ENCODE assay signal across 20 cellular contexts in genomic region chr1:197965132-197965707, GRCh38. TPM values are rescaled to one million over a fixed set of nuclear protein-coding genes. Genes with fewer than 3 reads are reported as not detected.
DNase-seq lines count a peak whose midpoint lies in the region; ATAC-seq, FAIRE-seq and TF ChIP-seq lines count a peak whose summit lies in the region.
"Had no signal": no experiment of that assay in that cellular context is flagged by ENCODE, and none has a peak within 500 bp of the region (broad histone marks: within the 10 kb centered on the region; RNA-seq: fewer than 3 reads in every experiment).

No MANE protein-coding gene starts in this region.

- 68 to 72% methylated on average over 3 of the region's 3 CpGs for WGBS in GM23248 (ENCODE audit: low coverage in 1 of 2, low lambda C conversion rate in 2 of 2, missing lambda C conversion rate in 2 of 2), 2 experiments

- DNase-seq in D721Med (ENCODE audit: insufficient read length, low spot score) (no peak), GM23248 (peak; percentile 59), PC-3 (peak; percentile 18), epithelial cell of prostate (ENCODE audit: low read depth, low spot score) (no peak), tibial artery (no peak), NCI-H1694 (lab: John Stamatoyannopoulos, UW) (no peak), HAP-1 (ENCODE audit: low spot score in 2 of 2) (no peak)
- DNase-seq: BE2C; CD4-positive, alpha-beta memory T cell; DND-41; GF-D8; H9; KBM-7 had no signal

- intact Hi-C loops in PC-3 (cut with micrococcal nuclease) (no loop called here), tibial artery (cut with DNase I; ENCODE audit: low total_unique reads) (no loop called here)

- H3K36me3 ChIP-seq in GM23248 (ENCODE audit: low read depth), result no peaks in the 10 kb centered on the region
- H3K36me3 ChIP-seq in PC-3 (ENCODE audit: low read depth, low read length), result no peaks in the 10 kb centered on the region
- H3K36me3 ChIP-seq in tibial artery, result no peaks in the 10 kb centered on the region
- H3K36me3 ChIP-seq in HAP-1 (replicated peaks), result no peaks in the 10 kb centered on the region
- H3K36me3 ChIP-seq: BE2C had no signal

- H3K9me3 ChIP-seq in GM23248 (ENCODE audit: low read depth), result no peaks in the 10 kb centered on the region
- no peaks in the 10 kb centered on the region for H3K9me3 ChIP-seq in PC-3 (ENCODE audit: low read length)
- no peaks in the 10 kb centered on the region for H3K9me3 ChIP-seq in tibial artery
- no peaks in the 10 kb centered on the region for H3K9me3 ChIP-seq in HAP-1
- H3K9me3 ChIP-seq: A549, BE2C had no signal

- H4K20me1 ChIP-seq in GM23248 (ENCODE audit: insufficient read depth) (no peaks in the 10 kb centered on the region), PC-3 (ENCODE audit: low read length) (no peaks in the 10 kb centered on the region)

- no peaks in the 10 kb centered on the region for H3K27me3 ChIP-seq in GM23248 (replicated peaks; ENCODE audit: insufficient read depth)
- H3K27me3 ChIP-seq in PC-3 (ENCODE audit: low read length), result no peaks in the 10 kb centered on the region
- H3K27me3 ChIP-seq in tibial artery, result no peaks in the 10 kb centered on the region
- H3K27me3 ChIP-seq in HAP-1 (ENCODE audit: low read depth), result no peaks in the 10 kb centered on the region
- H3K27me3 ChIP-seq: BE2C had no signal

- FAIRE-seq in D721Med (lab: Jason Lieb, UNC), result peak; percentile 92
- FAIRE-seq: A549, GM19239, HTR-8/SVneo had no signal

- in situ Hi-C loops in GM23248 (cut with MboI) (no loop called here), HAP-1 (cut with MboI; ENCODE audit: low sequenced_read_pairs) (no loop called here)

- no peak overlapping the region for H3K27ac ChIP-seq in GM23248
- H3K27ac ChIP-seq in PC-3 (ENCODE audit: low read length), result no peak overlapping the region
- peak overlapping the region; percentile 6 for H3K27ac ChIP-seq in epithelial cell of prostate
- H3K27ac ChIP-seq in tibial artery, result no peak overlapping the region
- H3K27ac ChIP-seq: A549, C4-2B had no signal

- no peak overlapping the region for H2AFZ ChIP-seq in GM23248
- no peak overlapping the region for H2AFZ ChIP-seq in PC-3 (ENCODE audit: low read length)

- no peaks in the 10 kb centered on the region; the same call in 1 of the 2 replicates for H3K9me2 ChIP-seq in GM23248 (ENCODE audit: insufficient read depth)
- H3K9me2 ChIP-seq in PC-3 (replicated peaks; ENCODE audit: low read length), result no peaks in the 10 kb centered on the region

- H3F3A ChIP-seq in GM23248 (ENCODE audit: insufficient read depth), result no peaks in the 10 kb centered on the region
- H3F3A ChIP-seq in PC-3 (ENCODE audit: low read length, unreplicated experiment), result no peaks in the 10 kb centered on the region

- BruUV-seq in PC-3 (replicated peaks; lab: Mats Ljungman, UMichigan), result no TSS peak

- no peak for ATAC-seq in PC-3
- no peak for ATAC-seq in GM21515 (IDR thresholded peaks at IDR 0.05; ENCODE audit: unreplicated experiment)
- ATAC-seq: A549, GM23338 had no signal

- H3K79me2 ChIP-seq in GM23248 (ENCODE audit: insufficient read depth) (no peaks in the 10 kb centered on the region), PC-3 (ENCODE audit: low read length) (no peaks in the 10 kb centered on the region)

- H3K4me1 ChIP-seq in GM23248 (ENCODE audit: insufficient read depth) (peaks cover 7% of the 10 kb centered on the region; the same call in 1 of the 2 replicates), PC-3 (ENCODE audit: insufficient read depth, low read length) (peaks cover 7% of the 10 kb centered on the region), tibial artery (no peaks in the 10 kb centered on the region), HAP-1 (no peaks in the 10 kb centered on the region)

- CTCF ChIA-PET in PC-3 (lab: Charles Lee), result no interaction called here

- POLR2A ChIA-PET in PC-3 (lab: Charles Lee; ENCODE audit: unreplicated experiment), result interaction anchor here (0.6 kb wide), 1 partner anchor 39 kb away, joined by 3 read pairs; no protein-coding TSS in a partner anchor

- H3K4me2 ChIP-seq in GM23248 (ENCODE audit: unreplicated experiment), result no peak overlapping the region
- no peak overlapping the region for H3K4me2 ChIP-seq in PC-3 (ENCODE audit: low read length)
- H3K4me2 ChIP-seq: A549, GM23338 had no signal

- H3K9ac ChIP-seq in GM23248 (no peak overlapping the region), PC-3 (ENCODE audit: low read length) (no peak overlapping the region)

- H3K4me3 ChIP-seq in GM23248 (no peak overlapping the region), PC-3 (ENCODE audit: low read length) (no peak overlapping the region), tibial artery (no peak overlapping the region), HAP-1 (no peak overlapping the region)
- H3K4me3 ChIP-seq: A549, GM23338 had no signal

- no peak for TF ChIP-seq CTCF in D721Med (IDR thresholded peaks at IDR 0.05; ENCODE audit: insufficient read depth, missing control alignments)
- TF ChIP-seq CTCF in PC-3 (conservative IDR thresholded peaks at IDR 0.05; ENCODE audit: low read depth, low read length), result no peak
- no peak for TF ChIP-seq CTCF in tibial artery (IDR thresholded peaks at IDR 0.05)

RNA-seq across cellular contexts. Expression of gene LHX9, which starts 48.0 kb away (rescaled TPM):
- 0.13 and 0.43 TPM in 2 replicates for total RNA-seq in GM23248 (2014; rRNA removed; shearing (Covaris generic))
- polyA plus RNA-seq in GM23248 (2016; fragmentation: Nextera tagmentation; extraction: Ambion mirVana), result 1.3 and 1.5 TPM in 2 replicates
- 0.12 and 0.80 TPM in 2 replicates for total RNA-seq in PC-3 (2014; rRNA removed)
- total RNA-seq: CD4-positive, alpha-beta memory T cell; GM23338; H9 had no signal
- polyA plus RNA-seq: AG04450; CD4-positive, alpha-beta memory T cell had no signal

Comparison
In these comparisons a context has a peak if more than half of its experiments do, and no peak if none do; other contexts are left out.
1. DNase-seq: peak in GM23248 (single experiment) and PC-3 (single experiment); none in D721Med (single experiment), epithelial cell of prostate (single experiment), tibial artery (0 of 2), NCI-H1694 (single experiment) and HAP-1 (0 of 2).